Comparison of ENCODE assay signal across 24 cellular contexts in genomic region chr10:16242446-16242845, GRCh38.
"Had no signal": no experiment of that assay in that cellular context is flagged by ENCODE, and none has a peak within 500 bp of the region (broad histone marks: within the 10 kb centered on the region; RNA-seq: fewer than 3 reads in every experiment).

No MANE protein-coding gene starts in this region.

- ATAC-seq: effector memory CD8-positive, alpha-beta T cell; left lobe of liver; mucosa of descending colon; natural killer cell treated with Interleukin-12 subunit alpha and Interleukin-12 subunit beta and Interleukin-15 and Interleukin-18, amount 100 ng/mL, for 72 hours; psoas muscle; right cardiac atrium; stimulated activated effector memory CD8-positive, alpha-beta T cell treated with anti-CD3 and anti-CD28 coated beads, Interleukin-12 subunit alpha, Interleukin-12 subunit beta, amount 100 ng/mL, for 72 hours had no signal

- H3K27me3 ChIP-seq: ovary, sigmoid colon, stomach, thyroid gland, vagina had no signal

- DNase-seq: dermis blood vessel endothelial cell; effector memory CD8-positive, alpha-beta T cell; hypothalamus; kidney; mucosa of descending colon; naive B cell; nucleus accumbens; ovary; posterior cingulate gyrus; psoas muscle; right cardiac atrium; sigmoid colon; stimulated activated CD4-positive, alpha-beta T cell treated with anti-CD3 and anti-CD28 coated beads, Interleukin-2, amount 100 ng/mL, for 24 hours; stimulated activated CD4-positive, alpha-beta T cell treated with anti-CD3 and anti-CD28 coated beads, Interleukin-4, amount 100 ng/mL, for 24 hours; stimulated activated naive CD4-positive, alpha-beta T cell treated with Interleukin-2 at 50 U/mL for 16 hours; stomach; thyroid gland; trophoblast cell had no signal

- H3K36me3 ChIP-seq: ovary, sigmoid colon, stomach, thyroid gland, vagina had no signal

- H3K4me1 ChIP-seq: psoas muscle, sigmoid colon, stomach, thyroid gland, vagina had no signal

- H3K27ac ChIP-seq: coronary artery, ovary, psoas muscle, sigmoid colon, stomach, thyroid gland, vagina had no signal

- H3K9me3 ChIP-seq: ovary, psoas muscle, thyroid gland, vagina had no signal

- H3K4me3 ChIP-seq: coronary artery, lung, mucosa of descending colon, ovary, psoas muscle, sigmoid colon, stomach, thyroid gland, vagina had no signal
